ENCODE assay signal across 16 cellular contexts in genomic region chr6:61953881-61954280, GRCh38.
DNase-seq lines count a peak whose midpoint lies in the region; TF ChIP-seq lines count a peak whose summit lies in the region.
"Had no signal": no experiment of that assay in that cellular context is flagged by ENCODE, and none has a peak within 500 bp of the region (broad histone marks: within the 10 kb centered on the region; RNA-seq: fewer than 3 reads in every experiment).

No MANE protein-coding gene starts in this region.

- H2AFZ ChIP-seq in mesenchymal stem cell (ENCODE audit: low read depth, low read length): no peak overlapping the region
- no peak overlapping the region for H2AFZ ChIP-seq in smooth muscle cell (ENCODE audit: low read depth)
- H2AFZ ChIP-seq: GM23248 had no signal

- H3F3A ChIP-seq in smooth muscle cell (ENCODE audit: low read depth): no peaks in the 10 kb centered on the region

- H3K27me3 Mint-ChIP-seq in brain: no peaks in the 10 kb centered on the region
- H3K27me3 Mint-ChIP-seq in endodermal cell (ENCODE audit: insufficient read depth): no peaks in the 10 kb centered on the region
- H3K27me3 Mint-ChIP-seq: CD4-positive, CD25-positive, alpha-beta regulatory T cell; CD8-positive, alpha-beta memory T cell had no signal

- H3K4me1 Mint-ChIP-seq in brain (peaks cover 15% of the 10 kb centered on the region), endodermal cell (no peaks in the 10 kb centered on the region)
- H3K4me1 Mint-ChIP-seq: CD4-positive, CD25-positive, alpha-beta regulatory T cell; CD8-positive, alpha-beta memory T cell had no signal

- peaks cover 3 to 20% (median 13%) of the 10 kb centered on the region in 5 experiments for H3K9me3 Mint-ChIP-seq in brain
- H3K9me3 Mint-ChIP-seq in endodermal cell: peaks cover 34% of the 10 kb centered on the region

- H3K9ac ChIP-seq in mesenchymal stem cell (ENCODE audit: low read length): no peak overlapping the region
- no peak overlapping the region for H3K9ac ChIP-seq in smooth muscle cell (ENCODE audit: low read depth)
- no peak overlapping the region for H3K9ac ChIP-seq in endodermal cell (ENCODE audit: extremely low read depth, low read length, poor library complexity, severe bottlenecking)
- H3K9ac ChIP-seq: GM23248 had no signal

- H3K18ac ChIP-seq in mesenchymal stem cell (ENCODE audit: low read depth in 1 of 2, low read length in 2 of 2): no peak overlapping the region

- no peaks in the 10 kb centered on the region for H3K79me2 ChIP-seq in smooth muscle cell (ENCODE audit: low read depth)

- DNase-seq in mesenchymal stem cell: peak; percentile 1
- no peak for DNase-seq in smooth muscle cell (lab: John Stamatoyannopoulos, UW; ENCODE audit: unreplicated experiment)
- no peak for DNase-seq in endodermal cell
- no peak for DNase-seq in T1000 (lab: John Stamatoyannopoulos, UW)
- no peak for DNase-seq in activated gamma-delta T cell (lab: John Stamatoyannopoulos, UW)
- DNase-seq: ACHN; BE2C; CD4-positive, CD25-positive, alpha-beta regulatory T cell; CD8-positive, alpha-beta memory T cell; COR-L47; DMS 273 treated with DMSO at 0.1 percent for 48 hours; DND-41; EL; GM23248 had no signal

- TF ChIP-seq CTCF in brain (conservative IDR thresholded peaks at IDR 0.05) (no peak), smooth muscle cell (IDR thresholded peaks at IDR 0.05; ENCODE audit: borderline replicate concordance, insufficient read depth, poor library complexity, severe bottlenecking) (no peak), endodermal cell (conservative IDR thresholded peaks at IDR 0.05) (no peak)

- no peak overlapping the region for H2BK15ac ChIP-seq in mesenchymal stem cell (ENCODE audit: low read depth, poor library complexity, severe bottlenecking)

- no peaks in the 10 kb centered on the region for H4K20me1 ChIP-seq in smooth muscle cell (ENCODE audit: low read depth)

- H3K79me1 ChIP-seq in mesenchymal stem cell (replicated peaks; ENCODE audit: low read length, poor library complexity, severe bottlenecking): no peaks in the 10 kb centered on the region

- no peaks in the 10 kb centered on the region for H3K4me1 ChIP-seq in mesenchymal stem cell (ENCODE audit: control insufficient read depth, insufficient read depth, low read depth, low read length)
- no peaks in the 10 kb centered on the region for H3K4me1 ChIP-seq in smooth muscle cell (ENCODE audit: low read depth)
- no peaks in the 10 kb centered on the region for H3K4me1 ChIP-seq in endodermal cell (ENCODE audit: control insufficient read depth, insufficient read depth, low read length)
- H3K4me1 ChIP-seq: BE2C, HAP-1 had no signal

- no peak overlapping the region for H2BK12ac ChIP-seq in mesenchymal stem cell (ENCODE audit: low read length in 2 of 2)

- H3K4me2 ChIP-seq in mesenchymal stem cell (ENCODE audit: low read length, poor library complexity, severe bottlenecking): no peak overlapping the region
- H3K4me2 ChIP-seq in smooth muscle cell: no peak overlapping the region

- H2AK5ac ChIP-seq in mesenchymal stem cell (ENCODE audit: low read length, severe bottlenecking): no peak overlapping the region

- H3K27ac ChIP-seq in mesenchymal stem cell (ENCODE audit: low read length, poor library complexity, severe bottlenecking) (no peak overlapping the region), smooth muscle cell (ENCODE audit: low read depth) (peak overlapping the region; percentile 17), endodermal cell (ENCODE audit: low read depth, low read length) (no peak overlapping the region)
- H3K27ac ChIP-seq: GM23248 had no signal

- H3K4me3 Mint-ChIP-seq in brain: no peak overlapping the region
- no peak overlapping the region for H3K4me3 Mint-ChIP-seq in endodermal cell
- H3K4me3 Mint-ChIP-seq: CD4-positive, CD25-positive, alpha-beta regulatory T cell; CD8-positive, alpha-beta memory T cell had no signal

- H3K36me3 Mint-ChIP-seq in brain: peaks cover 5% of the 10 kb centered on the region
- peaks cover 28% of the 10 kb centered on the region for H3K36me3 Mint-ChIP-seq in endodermal cell (ENCODE audit: low read depth)
- H3K36me3 Mint-ChIP-seq: CD4-positive, CD25-positive, alpha-beta regulatory T cell; CD8-positive, alpha-beta memory T cell had no signal

- H2BK5ac ChIP-seq in mesenchymal stem cell (ENCODE audit: low read depth, low read length, poor library complexity, severe bottlenecking): no peak overlapping the region

- H4K8ac ChIP-seq in mesenchymal stem cell (ENCODE audit: low read length): no peak overlapping the region

- H3K9me3 ChIP-seq in mesenchymal stem cell (ENCODE audit: control insufficient read depth, low read length): peaks cover 10% of the 10 kb centered on the region
- no peaks in the 10 kb centered on the region for H3K9me3 ChIP-seq in smooth muscle cell (replicated peaks; ENCODE audit: low read depth)
- H3K9me3 ChIP-seq in endodermal cell (ENCODE audit: control insufficient read depth, low read length): peaks cover 11% of the 10 kb centered on the region
- H3K9me3 ChIP-seq: BE2C, HAP-1 had no signal

- H3K4ac ChIP-seq in mesenchymal stem cell (ENCODE audit: low read depth in 1 of 2, low read length in 2 of 2): no peak overlapping the region

- H3K4me3 ChIP-seq in mesenchymal stem cell (ENCODE audit: insufficient read depth in 1 of 2, low read depth in 1 of 2, low read length in 2 of 2): no peak overlapping the region
- no peak overlapping the region for H3K4me3 ChIP-seq in smooth muscle cell
- H3K4me3 ChIP-seq in endodermal cell (ENCODE audit: low read length): no peak overlapping the region
- H3K4me3 ChIP-seq: GM23248, HAP-1 had no signal

- H2BK120ac ChIP-seq in mesenchymal stem cell (ENCODE audit: low read depth, low read length): no peak overlapping the region

- H3K36me3 ChIP-seq in mesenchymal stem cell (ENCODE audit: control insufficient read depth in 1 of 2, insufficient read depth in 2 of 2, low read depth in 1 of 2, low read length in 2 of 2): no peaks in the 10 kb centered on the region
- H3K36me3 ChIP-seq in smooth muscle cell (ENCODE audit: low read depth): no peaks in the 10 kb centered on the region
- no peaks in the 10 kb centered on the region for H3K36me3 ChIP-seq in endodermal cell (ENCODE audit: control insufficient read depth, insufficient read depth, low read length)
- H3K36me3 ChIP-seq: BE2C, HAP-1 had no signal

- H3K14ac ChIP-seq in mesenchymal stem cell (ENCODE audit: low read length in 2 of 2): no peak overlapping the region

- H4K91ac ChIP-seq in mesenchymal stem cell (ENCODE audit: low read length): no peak overlapping the region

- no peak overlapping the region for H3K23ac ChIP-seq in mesenchymal stem cell (ENCODE audit: low read length in 2 of 2)

- H3K27me3 ChIP-seq in mesenchymal stem cell (ENCODE audit: control insufficient read depth in 1 of 2, insufficient read depth in 1 of 2, low read length in 2 of 2) (no peaks in the 10 kb centered on the region), smooth muscle cell (ENCODE audit: low read depth) (no peaks in the 10 kb centered on the region), endodermal cell (ENCODE audit: control insufficient read depth, insufficient read depth, low read length, poor library complexity, severe bottlenecking) (no peaks in the 10 kb centered on the region)
- H3K27me3 ChIP-seq: BE2C had no signal

- H3K27ac Mint-ChIP-seq in brain (peak overlapping the region in 3 of 5 experiments; percentile 6 to 35 (median 14)), endodermal cell (no peak overlapping the region)
- H3K27ac Mint-ChIP-seq: CD4-positive, CD25-positive, alpha-beta regulatory T cell; CD8-positive, alpha-beta memory T cell had no signal
